8 cellular contexts compared by ENCODE assay signal in the genomic region with DNA sequence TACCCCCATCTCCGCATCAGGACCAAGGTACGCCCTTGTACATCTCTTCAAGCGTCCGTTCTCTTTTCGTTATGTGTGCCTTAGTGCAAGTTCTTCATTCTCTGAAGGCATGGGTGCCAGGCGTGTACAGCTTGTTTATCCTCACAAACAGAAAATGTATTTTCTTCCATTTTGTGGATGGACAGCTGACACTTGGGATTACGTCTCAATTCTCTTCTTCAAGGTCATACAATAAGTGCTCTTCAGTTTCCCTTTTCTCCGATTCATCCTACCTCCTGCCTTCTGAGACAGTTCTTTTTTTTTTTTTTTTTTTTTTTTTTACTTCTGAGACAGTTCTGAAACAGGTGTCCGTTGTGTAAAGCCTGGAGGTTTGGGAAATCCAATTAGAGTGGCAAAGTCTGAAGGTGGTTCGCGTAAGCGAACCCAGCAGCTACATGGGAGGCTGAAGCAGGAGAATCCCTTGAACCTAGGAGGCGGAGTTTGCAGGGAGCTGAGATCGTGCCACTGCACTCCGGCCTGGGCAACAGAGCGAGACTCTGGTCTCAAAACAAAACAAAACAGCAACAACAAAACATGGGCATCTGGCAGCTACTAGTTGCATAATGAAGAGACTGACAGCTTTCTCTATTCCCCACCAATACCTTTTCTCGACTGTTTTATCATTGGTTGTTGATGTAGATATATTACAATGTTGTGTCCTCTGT. TPM values are rescaled to one million over a fixed set of nuclear protein-coding genes. Genes with fewer than 3 reads are reported as not detected.
A peak's percentile ranks its signal among the peaks of the same experiment; 100 is the strongest.
DNase-seq lines count a peak whose midpoint lies in the region; ATAC-seq and TF ChIP-seq lines count a peak whose summit lies in the region.

No MANE protein-coding gene starts in this region.

- no peaks in the 10 kb centered on the region for H3K9me3 ChIP-seq in upper lobe of right lung

- H3K4me1 ChIP-seq in upper lobe of right lung, result peaks cover 14% of the 10 kb centered on the region

- peak overlapping the region; percentile 89 for H3K4me3 ChIP-seq in astrocyte of the spinal cord (ENCODE audit: low read depth, low read length)
- H3K4me3 ChIP-seq in lower leg skin (ENCODE audit: low read depth, poor library complexity, severe bottlenecking), result peak overlapping the region; percentile 56
- peak overlapping the region; percentile 98 for H3K4me3 ChIP-seq in upper lobe of right lung

- no peaks in the 10 kb centered on the region for H3K27me3 ChIP-seq in upper lobe of right lung

- H3K27ac ChIP-seq in upper lobe of right lung, result peak overlapping the region; percentile 85

- no peak for TF ChIP-seq POLR2A in lower leg skin (IDR thresholded peaks at IDR 0.05)

- intact Hi-C loops in lower leg skin (cut with DNase I; ENCODE audit: low total_unique reads), result no loop called here
- intact Hi-C loops in upper lobe of right lung (cut with DNase I), result no loop called here

- TF ChIP-seq CTCF in astrocyte of the spinal cord (IDR thresholded peaks at IDR 0.05; ENCODE audit: low read depth, low read length), result no peak
- TF ChIP-seq CTCF in lower leg skin (IDR thresholded peaks at IDR 0.05), result no peak
- no peak for TF ChIP-seq CTCF in upper lobe of right lung (IDR thresholded peaks at IDR 0.05)

- H3K36me3 ChIP-seq in upper lobe of right lung, result peaks cover 45% of the 10 kb centered on the region

- ATAC-seq in HG02852 (IDR thresholded peaks at IDR 0.05; ENCODE audit: unreplicated experiment) (peak; percentile 2), upper lobe of right lung (no peak), HG03521 (IDR thresholded peaks at IDR 0.05; ENCODE audit: unreplicated experiment) (no peak)

- in situ Hi-C loops in ACHN (cut with HindIII; ENCODE audit: low pct_ligation_motif_present, low pct_unique_long_range_greater_than_20kb, low sequenced_read_pairs), result loop anchor here (25.0 kb wide), 1 partner anchor 101 kb away; the partner anchor contains the start of gene PLA2G1B
- in situ Hi-C loops in astrocyte of the spinal cord (cut with HindIII; ENCODE audit: low sequenced_read_pairs), result no loop called here

- DNase-seq in ACHN (peak; percentile 24), astrocyte of the spinal cord (ENCODE audit: low read depth, low spot score) (no peak), lower leg skin (ENCODE audit: low spot score in 2 of 2) (no peak), upper lobe of right lung (no peak), NCI-H226 (no peak), NCI-H2107 (lab: John Stamatoyannopoulos, UW) (no peak)

- 30 to 37% methylated on average over 17 of the region's 17 CpGs for WGBS in lower leg skin, 2 donors

RNA-seq across cellular contexts. Expression of gene COX6A1, which starts 0.7 kb away (rescaled TPM):
- total RNA-seq in lower leg skin, result 100 to 1,000 TPM; 638 to 834 (median 702) TPM
- total RNA-seq in upper lobe of right lung, result 258 TPM

RNA-seq across cellular contexts. Expression of gene TRIAP1, which starts 7.5 kb away (rescaled TPM):
- total RNA-seq in lower leg skin, result 10 to 100 TPM in 3 of 4 donors, 1 to 10 TPM in 1; 9.6 to 20.2 (median 16.1) TPM
- 21.1 TPM for total RNA-seq in upper lobe of right lung

RNA-seq across cellular contexts. Expression of gene GATC, which starts 7.6 kb away (rescaled TPM):
- 10 to 100 TPM; 19.3 to 24.1 (median 20.1) TPM for total RNA-seq in lower leg skin
- 29.3 TPM for total RNA-seq in upper lobe of right lung

RNA-seq across cellular contexts. Expression of gene SRSF9, which starts 30.9 kb away (rescaled TPM):
- total RNA-seq in lower leg skin (10 to 100 TPM; 55.4 to 97.2 (median 81.2) TPM), upper lobe of right lung (116 TPM)

RNA-seq across cellular contexts. Expression of gene DYNLL1, which starts 57.3 kb away (rescaled TPM):
- 100 to 1,000 TPM; 310 to 529 (median 388) TPM for total RNA-seq in lower leg skin
- total RNA-seq in upper lobe of right lung, result 242 TPM
